Comparison of ENCODE assay signal across 31 cellular contexts in genomic region chr12:120483621-120484020, GRCh38. TPM values are rescaled to one million over a fixed set of nuclear protein-coding genes. Genes with fewer than 3 reads are reported as not detected.
DNase-seq lines count a peak whose midpoint lies in the region; ATAC-seq and FAIRE-seq lines count a peak whose summit lies in the region.
"Had no signal": no experiment of that assay in that cellular context is flagged by ENCODE, and none has a peak within 500 bp of the region (broad histone marks: within the 10 kb centered on the region; RNA-seq: fewer than 3 reads in every experiment).

No MANE protein-coding gene starts in this region.

- H3K4me3 Mint-ChIP-seq in naive thymus-derived CD4-positive, alpha-beta T cell = no peak overlapping the region
- H3K4me3 Mint-ChIP-seq: B cell had no signal

- 96% methylated on average over 1 of the region's 1 CpG for WGBS in right cardiac atrium
- WGBS in small intestine, 3 donors = 95 to 98% (median 96%) methylated on average over 1 of the region's 1 CpG

- FAIRE-seq in small intestine (lab: Jason Lieb, UNC) = no peak
- FAIRE-seq: GM12891, HepG2, urothelium cell line had no signal

- peak; percentile 24 for ATAC-seq in naive thymus-derived CD4-positive, alpha-beta T cell
- ATAC-seq in right cardiac atrium (no peak), GM21367 (IDR thresholded peaks at IDR 0.05; ENCODE audit: unreplicated experiment) (no peak)
- ATAC-seq: activated naive CD4-positive, alpha-beta T cell treated with anti-CD3 and anti-CD28 coated beads, Interleukin-2, amount 50 U/mL, for 72 hours; gastroesophageal sphincter; HepG2; Right ventricle myocardium inferior had no signal

- CTCF ChIA-PET in naive thymus-derived CD4-positive, alpha-beta T cell (lab: Charles Lee) = no interaction called here

- H3K4me3 ChIP-seq in BLaER1 (no peak overlapping the region), right cardiac atrium (ENCODE audit: low read length) (no peak overlapping the region), H7 (ENCODE audit: insufficient read depth, low read depth, low read length) (no peak overlapping the region), small intestine (ENCODE audit: low read depth in 1 of 2, low read length in 2 of 2) (no peak overlapping the region)
- no peak overlapping the region for H3K4me3 ChIP-seq in naive thymus-derived CD4-positive, alpha-beta T cell (ENCODE audit: low read length)
- H3K4me3 ChIP-seq: breast epithelium, gastroesophageal sphincter, hepatocyte, lung, ovary, thoracic aorta had no signal

- POLR2A ChIA-PET in naive thymus-derived CD4-positive, alpha-beta T cell (lab: Charles Lee) = interaction anchor here (0.8 kb wide), 1 partner anchor 11 kb away, joined by 3 read pairs; no protein-coding TSS in a partner anchor

- H3K27me3 Mint-ChIP-seq in naive thymus-derived CD4-positive, alpha-beta T cell = peaks cover 0 to 2% (median 0%) of the 10 kb centered on the region in 5 donors
- H3K27me3 Mint-ChIP-seq: B cell had no signal

- H3K27me3 ChIP-seq in BLaER1 (no peaks in the 10 kb centered on the region), right cardiac atrium (ENCODE audit: control insufficient read depth, insufficient read depth) (no peaks in the 10 kb centered on the region), H7 (ENCODE audit: control insufficient read depth, insufficient read depth, low read length) (no peaks in the 10 kb centered on the region), small intestine (ENCODE audit: control insufficient read depth in 2 of 2, insufficient read depth in 2 of 2, low read length in 2 of 2) (no peaks in the 10 kb centered on the region)
- no peaks in the 10 kb centered on the region for H3K27me3 ChIP-seq in naive thymus-derived CD4-positive, alpha-beta T cell (ENCODE audit: control insufficient read depth in 2 of 2, insufficient read depth in 2 of 2, low read length in 2 of 2)
- H3K27me3 ChIP-seq: breast epithelium, gastroesophageal sphincter, hepatocyte, ovary had no signal

- no peaks in the 10 kb centered on the region for H4K20me1 ChIP-seq in BLaER1

- H3K4me1 ChIP-seq in BLaER1 = peaks cover 20% of the 10 kb centered on the region
- peaks cover 0 to 28% of the 10 kb centered on the region in 2 donors for H3K4me1 ChIP-seq in naive thymus-derived CD4-positive, alpha-beta T cell (ENCODE audit: control insufficient read depth in 2 of 2, insufficient read depth in 2 of 2, low read length in 2 of 2)
- H3K4me1 ChIP-seq in right cardiac atrium (ENCODE audit: control insufficient read depth, insufficient read depth, low read length) = no peaks in the 10 kb centered on the region
- H3K4me1 ChIP-seq in small intestine (ENCODE audit: control insufficient read depth in 2 of 2, insufficient read depth in 1 of 2, low read depth in 1 of 2, low read length in 1 of 2) = no peaks in the 10 kb centered on the region
- H3K4me1 ChIP-seq: breast epithelium, gastroesophageal sphincter had no signal

- peak overlapping the region; percentile 22; the same call in 1 of the 2 replicates for H3K4me2 ChIP-seq in BLaER1
- H3K4me2 ChIP-seq: hepatocyte had no signal

- H3K9ac ChIP-seq in BLaER1 = no peak overlapping the region

- peaks cover 0 to 4% (median 0%) of the 10 kb centered on the region in 5 donors for H3K36me3 Mint-ChIP-seq in naive thymus-derived CD4-positive, alpha-beta T cell
- H3K36me3 Mint-ChIP-seq: activated naive CD4-positive, alpha-beta T cell treated with anti-CD3 and anti-CD28 coated beads, Interleukin-2, amount 50 U/mL, for 72 hours had no signal

- H3K9me3 Mint-ChIP-seq in naive thymus-derived CD4-positive, alpha-beta T cell = no peaks in the 10 kb centered on the region
- H3K9me3 Mint-ChIP-seq: activated naive CD4-positive, alpha-beta T cell treated with anti-CD3 and anti-CD28 coated beads, Interleukin-2, amount 50 U/mL, for 72 hours had no signal

- H3K36me3 ChIP-seq in BLaER1 (peaks cover 20% of the 10 kb centered on the region), H7 (replicated peaks; ENCODE audit: control insufficient read depth, insufficient read depth, low read length) (no peaks in the 10 kb centered on the region), small intestine (ENCODE audit: control insufficient read depth in 2 of 2, insufficient read depth in 2 of 2, low read length in 2 of 2) (no peaks in the 10 kb centered on the region)
- no peaks in the 10 kb centered on the region for H3K36me3 ChIP-seq in naive thymus-derived CD4-positive, alpha-beta T cell (ENCODE audit: control insufficient read depth in 2 of 3, insufficient read depth in 3 of 3, low read length in 3 of 3)
- H3K36me3 ChIP-seq: breast epithelium, ovary, WERI-Rb-1 had no signal

- H3K27ac ChIP-seq in BLaER1 (no peak overlapping the region), right cardiac atrium (ENCODE audit: low read length) (no peak overlapping the region), small intestine (ENCODE audit: low read depth in 1 of 2, low read length in 1 of 2) (no peak overlapping the region)
- H3K27ac ChIP-seq in naive thymus-derived CD4-positive, alpha-beta T cell (ENCODE audit: low read depth, low read length) = no peak overlapping the region
- H3K27ac ChIP-seq: breast epithelium, gastroesophageal sphincter, hepatocyte, ovary, thoracic aorta, WERI-Rb-1 had no signal

- H3K9me3 ChIP-seq in BLaER1 = no peaks in the 10 kb centered on the region
- H3K9me3 ChIP-seq in naive thymus-derived CD4-positive, alpha-beta T cell (ENCODE audit: control insufficient read depth in 2 of 3, low read length in 3 of 3) = no peaks in the 10 kb centered on the region
- no peaks in the 10 kb centered on the region for H3K9me3 ChIP-seq in right cardiac atrium (ENCODE audit: control insufficient read depth, low read length)
- H3K9me3 ChIP-seq in small intestine (ENCODE audit: control insufficient read depth, low read depth) = no peaks in the 10 kb centered on the region
- H3K9me3 ChIP-seq: breast epithelium, gastroesophageal sphincter, ovary, thoracic aorta had no signal

- peaks cover 0 to 26% (median 3%) of the 10 kb centered on the region in 7 donors for H3K4me1 Mint-ChIP-seq in naive thymus-derived CD4-positive, alpha-beta T cell

- peak; percentile 60 to 70 for DNase-seq in Kasumi-1 (lab: John Stamatoyannopoulos, UW)
- DNase-seq in UCSD-AML1 (lab: John Stamatoyannopoulos, UW; ENCODE audit: unreplicated experiment) = peak; percentile 18
- DNase-seq in naive thymus-derived CD4-positive, alpha-beta T cell = no peak
- DNase-seq in right cardiac atrium = no peak
- no peak for DNase-seq in H7
- DNase-seq in small intestine = no peak
- DNase-seq: activated CD4-positive, alpha-beta T cell treated with anti-CD3 and anti-CD28 coated beads for 48 hours; activated effector memory CD4-positive, alpha-beta T cell treated with Interleukin-2 at 50 U/mL for 16 hours; DMS153; effector CD4-positive, alpha-beta T cell; HCEC 1CT; NCI-H1092; NCI-H1694 treated with DMSO at 0.1 percent for 48 hours; NCI-H446 treated with DMSO at 0.1 percent for 48 hours; NCI-H774; ovary; stimulated activated naive CD4-positive, alpha-beta T cell treated with Interleukin-2 at 50 U/mL for 16 hours; WERI-Rb-1 had no signal

- intact Hi-C loops in naive thymus-derived CD4-positive, alpha-beta T cell (cut with micrococcal nuclease) = no loop called here
- intact Hi-C loops in right cardiac atrium (cut with DNase I) = no loop called here

- H3K27ac Mint-ChIP-seq in naive thymus-derived CD4-positive, alpha-beta T cell = peak overlapping the region in 2 of 9 donors; percentile 12 to 27
- H3K27ac Mint-ChIP-seq: B cell had no signal

RNA-seq across cellular contexts. Expression of gene DYNLL1, which starts 12.3 kb away (rescaled TPM):
- total RNA-seq in naive thymus-derived CD4-positive, alpha-beta T cell = 100 to 1,000 TPM in 1 of 5 experiments, 10 to 100 TPM in 4; 35.0 to 301 (median 72.7) TPM
- 100 to 1,000 TPM; 197 to 243 TPM for polyA plus RNA-seq in naive thymus-derived CD4-positive, alpha-beta T cell
- 100 to 1,000 TPM; 164 to 299 (median 224) TPM for total RNA-seq in right cardiac atrium
- polyA plus RNA-seq in right cardiac atrium = 350 TPM
- total RNA-seq in H7 (2014; rRNA removed; shearing (Covaris generic)) = 215 and 313 TPM in 2 replicates
- polyA plus RNA-seq in small intestine = 100 to 1,000 TPM; 312 to 554 (median 440) TPM

RNA-seq across cellular contexts. Expression of gene SRSF9, which starts 14.1 kb away (rescaled TPM):
- 100 to 1,000 TPM; 136 to 191 (median 145) TPM for total RNA-seq in naive thymus-derived CD4-positive, alpha-beta T cell
- 100 to 1,000 TPM; 148 to 152 TPM for polyA plus RNA-seq in naive thymus-derived CD4-positive, alpha-beta T cell
- total RNA-seq in right cardiac atrium = 10 to 100 TPM; 43.5 to 59.5 (median 47.9) TPM
- polyA plus RNA-seq in right cardiac atrium (40.3 TPM), small intestine (100 to 1,000 TPM in 2 of 3 donors, 10 to 100 TPM in 1; 96.6 to 136 (median 109) TPM)
- total RNA-seq in H7 (2014; rRNA removed; shearing (Covaris generic)) = 203 and 212 TPM in 2 replicates

RNA-seq across cellular contexts. Expression of gene GATC, which starts 37.4 kb away (rescaled TPM):
- total RNA-seq in naive thymus-derived CD4-positive, alpha-beta T cell = 10 to 100 TPM; 21.8 to 30.6 (median 26.9) TPM
- polyA plus RNA-seq in naive thymus-derived CD4-positive, alpha-beta T cell = 10 to 100 TPM; 14.4 to 19.7 TPM
- 10 to 100 TPM; 14.1 to 16.2 (median 15.5) TPM for total RNA-seq in right cardiac atrium
- polyA plus RNA-seq in right cardiac atrium (7.2 TPM), small intestine (10 to 100 TPM; 13.8 to 20.1 (median 16.3) TPM)
- total RNA-seq in H7 (2014; rRNA removed; shearing (Covaris generic)) = 19.8 and 23.4 TPM in 2 replicates

RNA-seq across cellular contexts. Expression of gene TRIAP1, which starts 37.4 kb away (rescaled TPM):
- total RNA-seq in naive thymus-derived CD4-positive, alpha-beta T cell = 10 to 100 TPM; 15.9 to 38.0 (median 19.6) TPM
- polyA plus RNA-seq in naive thymus-derived CD4-positive, alpha-beta T cell = 10 to 100 TPM; 47.9 to 55.1 TPM
- 10 to 100 TPM; 11.5 to 16.2 (median 12.8) TPM for total RNA-seq in right cardiac atrium
- polyA plus RNA-seq in right cardiac atrium (16.8 TPM), small intestine (10 to 100 TPM; 29.5 to 36.6 (median 35.3) TPM)
- total RNA-seq in H7 (2014; rRNA removed; shearing (Covaris generic)) = 35.2 and 37.2 TPM in 2 replicates

RNA-seq across cellular contexts. Expression of gene COQ5, which starts 45.3 kb away (rescaled TPM):
- 10 to 100 TPM; 11.3 to 26.1 (median 23.5) TPM for total RNA-seq in naive thymus-derived CD4-positive, alpha-beta T cell
- polyA plus RNA-seq in naive thymus-derived CD4-positive, alpha-beta T cell = 10 to 100 TPM; 36.7 to 49.0 TPM
- 10 to 100 TPM; 26.2 to 30.6 (median 27.6) TPM for total RNA-seq in right cardiac atrium
- polyA plus RNA-seq in right cardiac atrium (40.5 TPM), small intestine (10 to 100 TPM; 33.2 to 46.3 (median 36.5) TPM)
- 56.8 and 78.3 TPM in 2 replicates for total RNA-seq in H7 (2014; rRNA removed; shearing (Covaris generic))

Comparison
In these comparisons a context has a peak if more than half of its experiments do, and no peak if none do; other contexts are left out.
1. DNase-seq: peak in Kasumi-1 (2 of 2) and UCSD-AML1 (single experiment); none in naive thymus-derived CD4-positive, alpha-beta T cell (0 of 9), right cardiac atrium (0 of 3), H7 (single experiment) and small intestine (single experiment).